22 cellular contexts compared by ENCODE assay signal in genomic region chr3:106482436-106482835, GRCh38.
"Had no signal": no experiment of that assay in that cellular context is flagged by ENCODE, and none has a peak within 500 bp of the region (broad histone marks: within the 10 kb centered on the region; RNA-seq: fewer than 3 reads in every experiment).

No MANE protein-coding gene starts in this region.

- FAIRE-seq: keratinocyte had no signal

- H3K4me3 ChIP-seq: adrenal gland, esophagus squamous epithelium, gastroesophageal sphincter, left lung, skin epidermis, tibial nerve had no signal

- H3K9me3 ChIP-seq: adrenal gland, esophagus squamous epithelium, neutrophil had no signal

- DNase-seq: activated CD4-positive, alpha-beta memory T cell treated with anti-CD3 and anti-CD28 coated beads, Interleukin-2, amount 10 ng/mL, durations not matched to agents 7 days and 5 days; activated CD4-positive, alpha-beta T cell treated with anti-CD3 and anti-CD28 coated beads for 4 hours; activated naive CD4-positive, alpha-beta T cell treated with anti-CD3 and anti-CD28 coated beads, Interleukin-2, amount 50 U/mL, for 16 hours; activated T-cell treated with anti-CD3 and anti-CD28 coated beads, Interleukin-2, amount 50 U/mL, for 24 hours; adrenal gland; central memory CD4-positive, alpha-beta T cell; cortex of kidney; effector CD4-positive, alpha-beta T cell; esophagus squamous epithelium; left lung; naive thymus-derived CD4-positive, alpha-beta T cell; stimulated activated CD4-positive, alpha-beta T cell treated with anti-CD3 and anti-CD28 coated beads, Interleukin-4, amount 100 ng/mL, for 4 hours; stimulated activated CD8-positive, alpha-beta memory T cell treated with anti-CD3 and anti-CD28 coated beads, Interleukin-4, amount 100 ng/mL, for 48 hours; stimulated activated naive CD4-positive, alpha-beta T cell treated with Interleukin-2 at 50 U/mL for 16 hours; substantia nigra; T-helper 17 cell had no signal

- H3K4me1 ChIP-seq: adrenal gland, esophagus squamous epithelium, gastroesophageal sphincter, left lung, tibial nerve had no signal

- H3K27me3 ChIP-seq: adrenal gland, esophagus squamous epithelium, gastroesophageal sphincter, left lung, neutrophil, tibial nerve had no signal

- H3K27ac ChIP-seq: adrenal gland, esophagus squamous epithelium, gastroesophageal sphincter, left lung, neutrophil, skin epidermis, tibial nerve had no signal

- ATAC-seq: gastroesophageal sphincter; left lung; naive thymus-derived CD4-positive, alpha-beta T cell; T-helper 17 cell; WTC11 had no signal

- H3K36me3 ChIP-seq: adrenal gland, esophagus squamous epithelium, gastroesophageal sphincter, left lung, neutrophil, tibial nerve had no signal
